In genomic region chr12:113933201-113933786, GRCh38 we compare ENCODE assay signal across 10 cellular contexts. TPM values are rescaled to one million over a fixed set of nuclear protein-coding genes. Genes with fewer than 3 reads are reported as not detected.
DNase-seq lines count a peak whose midpoint lies in the region; ATAC-seq and TF ChIP-seq lines count a peak whose summit lies in the region.
"Had no signal": no experiment of that assay in that cellular context is flagged by ENCODE, and none has a peak within 500 bp of the region (broad histone marks: within the 10 kb centered on the region; RNA-seq: fewer than 3 reads in every experiment).

No MANE protein-coding gene starts in this region.

- H3K4me1 ChIP-seq in ACC112 (ENCODE audit: control insufficient read depth, insufficient read depth, low read length, unreplicated experiment), result peaks cover 20% of the 10 kb centered on the region

- peaks cover 25% of the 10 kb centered on the region for H3K36me3 Mint-ChIP-seq in mesothelial cell of epicardium

- no peak overlapping the region for H3K4me3 Mint-ChIP-seq in mesothelial cell of epicardium
- H3K4me3 Mint-ChIP-seq: B cell had no signal

- H3K79me2 ChIP-seq in ACC112 (ENCODE audit: control insufficient read depth, insufficient read depth, low read length, unreplicated experiment), result no peaks in the 10 kb centered on the region

- H3K4me3 ChIP-seq in ACC112 (ENCODE audit: low read depth, low read length), result no peak overlapping the region

- no peaks in the 10 kb centered on the region for H3K27me3 Mint-ChIP-seq in mesothelial cell of epicardium (ENCODE audit: low read depth)
- H3K27me3 Mint-ChIP-seq: B cell had no signal

- H3K27ac Mint-ChIP-seq in mesothelial cell of epicardium, result peak overlapping the region; percentile 95
- H3K27ac Mint-ChIP-seq: B cell had no signal

- no peak for ATAC-seq in HG03095 (IDR thresholded peaks at IDR 0.05; ENCODE audit: unreplicated experiment)

- H3K36me3 ChIP-seq in ACC112 (ENCODE audit: insufficient read depth, low read length), result peaks cover 7% of the 10 kb centered on the region; the same call in 1 of the 2 replicates

- no peaks in the 10 kb centered on the region for H3K27me3 ChIP-seq in ACC112 (ENCODE audit: insufficient read depth, low read length)

- no peak overlapping the region for H2AFZ ChIP-seq in ACC112 (ENCODE audit: low read length, unreplicated experiment)

- H3K27ac ChIP-seq in ACC112 (ENCODE audit: low read depth, low read length), result peak overlapping the region; percentile 78

- DNase-seq in NCI-H82 (lab: John Stamatoyannopoulos, UW) (peak; percentile 89), fibroblast of gingiva (ENCODE audit: low read depth) (peak; percentile 66), mesothelial cell of epicardium (ENCODE audit: low spot score in 2 of 2, unreplicated experiment in 2 of 2) (peak in 1 of 2 experiments; percentile 55), CD1c-positive myeloid dendritic cell (ENCODE audit: extremely low spot score) (no peak), NCI-H226 (no peak), SW 1271 (lab: John Stamatoyannopoulos, UW) (no peak)
- DNase-seq: activated CD4-positive, alpha-beta T cell treated with anti-CD3 and anti-CD28 coated beads, Interleukin-2, amount 50 U/mL, for 4 hours had no signal

- peaks cover 9% of the 10 kb centered on the region for H3K4me1 Mint-ChIP-seq in mesothelial cell of epicardium
- H3K4me1 Mint-ChIP-seq: B cell had no signal

- H3K9me3 Mint-ChIP-seq in mesothelial cell of epicardium, result no peaks in the 10 kb centered on the region

- TF ChIP-seq CTCF in mesothelial cell of epicardium (IDR thresholded peaks at IDR 0.05; ENCODE audit: unreplicated experiment), result no peak

RNA-seq across cellular contexts. Expression of gene RBM19, which starts 32.8 kb away (rescaled TPM):
- 42.7 to 43.4 TPM (median 43.3 TPM) in 3 replicates for total RNA-seq in mesothelial cell of epicardium

Comparison
In these comparisons a context has a peak if more than half of its experiments do, and no peak if none do; other contexts are left out.
1. DNase-seq: peak in NCI-H82 (single experiment) and fibroblast of gingiva (single experiment); none in CD1c-positive myeloid dendritic cell (single experiment), NCI-H226 (single experiment) and SW 1271 (0 of 2).